Comparison of ENCODE assay signal across 17 cellular contexts in the genomic region with DNA sequence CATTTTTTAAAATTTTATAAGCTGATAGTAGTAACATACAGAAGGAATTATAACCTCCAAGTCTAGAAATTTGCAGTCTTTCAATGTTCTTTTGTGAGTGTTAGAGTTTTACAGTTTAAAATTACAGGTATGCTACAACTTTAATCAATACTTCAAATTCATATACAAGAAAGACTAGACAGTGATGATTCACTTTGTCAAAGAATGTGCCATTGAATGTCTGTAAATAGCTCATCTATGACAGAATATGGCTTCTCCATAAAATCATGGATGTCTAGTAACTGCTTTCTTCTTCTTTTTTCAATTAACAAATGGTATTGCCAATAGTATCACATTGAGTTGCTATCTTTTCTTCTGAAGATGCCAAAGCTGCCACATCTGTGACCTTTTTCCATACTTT. TPM values are rescaled to one million over a fixed set of nuclear protein-coding genes. Genes with fewer than 3 reads are reported as not detected.
DNase-seq lines count a peak whose midpoint lies in the region; ATAC-seq and TF ChIP-seq lines count a peak whose summit lies in the region.
"Had no signal": no experiment of that assay in that cellular context is flagged by ENCODE, and none has a peak within 500 bp of the region (broad histone marks: within the 10 kb centered on the region; RNA-seq: fewer than 3 reads in every experiment).

No MANE protein-coding gene starts in this region.

- H3K9me3 ChIP-seq in IMR-90 (ENCODE audit: control insufficient read depth, insufficient read depth, low read length), result no peaks in the 10 kb centered on the region
- H3K9me3 ChIP-seq in RWPE2 (ENCODE audit: severe bottlenecking), result no peaks in the 10 kb centered on the region

- CTCF ChIA-PET in IMR-90 (lab: Yijun Ruan, JAX), result no interaction called here

- H3K79me1 ChIP-seq in IMR-90 (ENCODE audit: low read depth in 1 of 2, low read length in 2 of 2), result peaks cover 6 to 7% of the 10 kb centered on the region in 2 experiments; a peak in 3 of 4 replicates

- no peak overlapping the region for H4K5ac ChIP-seq in IMR-90 (ENCODE audit: low read depth, low read length)

- in situ Hi-C loops in IMR-90 (cut with MboI; ENCODE audit: low sequenced_read_pairs), result no loop called here

- TF ChIP-seq POLR2A in IMR-90 (IDR thresholded peaks at IDR 0.05; ENCODE audit: low read depth, low read length), result no peak

- no peak overlapping the region for H4K91ac ChIP-seq in IMR-90 (ENCODE audit: insufficient read depth, low read depth, low read length)

- H2BK120ac ChIP-seq in IMR-90 (ENCODE audit: low read depth, low read length), result no peak overlapping the region

- dilution Hi-C loops in IMR-90 (cut with HindIII; ENCODE audit: low sequenced_read_pairs, unreplicated experiment), result no loop called here

- H3K4ac ChIP-seq in IMR-90 (ENCODE audit: low read depth, low read length), result no peak overlapping the region

- H3K14ac ChIP-seq in IMR-90 (replicated peaks; ENCODE audit: low read depth, low read length), result no peak overlapping the region

- H2AFZ ChIP-seq in IMR-90 (replicated peaks; ENCODE audit: low read length, poor library complexity), result no peak overlapping the region

- H4K8ac ChIP-seq in IMR-90 (ENCODE audit: low read depth in 2 of 2, low read length in 2 of 2), result no peak overlapping the region

- no peak overlapping the region for H3K4me3 ChIP-seq in IMR-90 (ENCODE audit: insufficient read depth, low read depth, low read length)
- H3K4me3 ChIP-seq in RWPE2 (ENCODE audit: severe bottlenecking), result no peak overlapping the region

- no peak overlapping the region for H3K56ac ChIP-seq in IMR-90 (ENCODE audit: extremely low read depth, insufficient read depth, low read length)

- no peak overlapping the region for H3K27ac ChIP-seq in IMR-90 (ENCODE audit: insufficient read depth, low read length)
- H3K27ac ChIP-seq in RWPE2 (ENCODE audit: poor library complexity, severe bottlenecking), result peak overlapping the region; percentile 22

- no peaks in the 10 kb centered on the region for H3K36me3 ChIP-seq in IMR-90 (ENCODE audit: control insufficient read depth, insufficient read depth, low read length)
- H3K36me3 ChIP-seq in RWPE2 (ENCODE audit: low read depth), result no peaks in the 10 kb centered on the region

- 0 out of 2 replicates have a peak overlapping the region, but pooled peaks have one; percentile 4 for H3K23ac ChIP-seq in IMR-90 (ENCODE audit: low read depth, low read length)

- no peak overlapping the region for H2AK9ac ChIP-seq in IMR-90 (replicated peaks; ENCODE audit: low read depth, low read length, poor library complexity)

- H2BK5ac ChIP-seq in IMR-90 (ENCODE audit: low read depth, low read length, poor library complexity, severe bottlenecking), result no peak overlapping the region

- DNase-seq in IMR-90, result no peak
- no peak for DNase-seq in RWPE2 (ENCODE audit: low spot score)
- DNase-seq in kidney tubule cell (ENCODE audit: low spot score), result peak; percentile 52
- no peak for DNase-seq in type B pancreatic cell (ENCODE audit: extremely low spot score, unreplicated experiment)
- DNase-seq in stimulated activated CD4-positive, alpha-beta T cell treated with anti-CD3 and anti-CD28 coated beads, Interleukin-4, amount 100 ng/mL, for 4 hours, result no peak
- no peak for DNase-seq in activated CD8-positive, alpha-beta memory T cell treated with anti-CD3 and anti-CD28 coated beads, Interleukin-2, amount 50 U/mL, for 48 hours
- no peak for DNase-seq in stimulated activated effector memory CD8-positive, alpha-beta T cell treated with anti-CD3 and anti-CD28 coated beads, Interleukin-12 subunit alpha, Interleukin-12 subunit beta, amount 100 ng/mL, for 72 hours (ENCODE audit: low spot score in 2 of 2)
- no peak for DNase-seq in HCEC 1CT
- DNase-seq: C1 segment of cervical spinal cord; Calu3; CD4-positive, alpha-beta memory T cell; COR-L47; DMS53; DMS79 treated with DMSO at 0.1 percent for 48 hours; GF-D8; H9; HFFc6 had no signal

- H3K18ac ChIP-seq in IMR-90 (ENCODE audit: low read depth, low read length), result no peak overlapping the region

- H3K4me1 ChIP-seq in IMR-90 (ENCODE audit: control insufficient read depth, insufficient read depth, low read length) (no peaks in the 10 kb centered on the region), RWPE2 (ENCODE audit: insufficient read depth, poor library complexity, severe bottlenecking) (peaks cover 25% of the 10 kb centered on the region)

- intact Hi-C loops in IMR-90 (cut with micrococcal nuclease), result no loop called here

- H3K27ac Mint-ChIP-seq in type B pancreatic cell, result peak overlapping the region; percentile 48
- no peak overlapping the region for H3K27ac Mint-ChIP-seq in stimulated activated effector memory CD8-positive, alpha-beta T cell treated with anti-CD3 and anti-CD28 coated beads, Interleukin-12 subunit alpha, Interleukin-12 subunit beta, amount 100 ng/mL, for 72 hours
- H3K27ac Mint-ChIP-seq: H9, HFFc6 had no signal

- no TSS peak for BruUV-seq in IMR-90 (replicated peaks; lab: Mats Ljungman, UMichigan)

- TF ChIP-seq RAD21 in IMR-90 (IDR thresholded peaks at IDR 0.05; ENCODE audit: low read length), result no peak

- POLR2A ChIA-PET in IMR-90 (lab: Charles Lee; ENCODE audit: unreplicated experiment), result no interaction called here

- TF ChIP-seq CTCF in IMR-90 (conservative IDR thresholded peaks at IDR 0.05; ENCODE audit: low read depth, low read length) (no peak), RWPE2 (IDR thresholded peaks at IDR 0.05; ENCODE audit: poor library complexity, severe bottlenecking) (no peak), type B pancreatic cell (conservative IDR thresholded peaks at IDR 0.05) (no peak)

- H3K9ac ChIP-seq in IMR-90 (ENCODE audit: low read depth, low read length), result no peak overlapping the region

- no peaks in the 10 kb centered on the region for H3K36me3 Mint-ChIP-seq in type B pancreatic cell
- H3K36me3 Mint-ChIP-seq in stimulated activated effector memory CD8-positive, alpha-beta T cell treated with anti-CD3 and anti-CD28 coated beads, Interleukin-12 subunit alpha, Interleukin-12 subunit beta, amount 100 ng/mL, for 72 hours, result peaks cover 5% of the 10 kb centered on the region

- no peaks in the 10 kb centered on the region for H3K27me3 Mint-ChIP-seq in type B pancreatic cell
- H3K27me3 Mint-ChIP-seq: CD4-positive, alpha-beta memory T cell had no signal

- H2BK20ac ChIP-seq in IMR-90 (ENCODE audit: low read depth, low read length), result no peak overlapping the region

- H3K4me2 ChIP-seq in IMR-90 (ENCODE audit: low read depth, low read length), result no peak overlapping the region

- H2BK15ac ChIP-seq in IMR-90 (ENCODE audit: low read depth, low read length), result no peak overlapping the region

- H3K9me1 ChIP-seq in IMR-90 (ENCODE audit: insufficient read depth, low read length), result peaks cover 3% of the 10 kb centered on the region; the same call in 1 of the 2 replicates

- peaks cover 16% of the 10 kb centered on the region for H3K4me1 Mint-ChIP-seq in type B pancreatic cell (ENCODE audit: unreplicated experiment)
- peaks cover 6% of the 10 kb centered on the region for H3K4me1 Mint-ChIP-seq in stimulated activated effector memory CD8-positive, alpha-beta T cell treated with anti-CD3 and anti-CD28 coated beads, Interleukin-12 subunit alpha, Interleukin-12 subunit beta, amount 100 ng/mL, for 72 hours

- H3K4me3 Mint-ChIP-seq in type B pancreatic cell, result no peak overlapping the region
- H3K4me3 Mint-ChIP-seq in stimulated activated effector memory CD8-positive, alpha-beta T cell treated with anti-CD3 and anti-CD28 coated beads, Interleukin-12 subunit alpha, Interleukin-12 subunit beta, amount 100 ng/mL, for 72 hours, result no peak overlapping the region
- H3K4me3 Mint-ChIP-seq: CD4-positive, alpha-beta memory T cell; H9; HFFc6 had no signal

- ATAC-seq in IMR-90 (ENCODE audit: low read depth) (no peak), RWPE2 (ENCODE audit: low read depth) (no peak)
- ATAC-seq in stimulated activated effector memory CD8-positive, alpha-beta T cell treated with anti-CD3 and anti-CD28 coated beads, Interleukin-12 subunit alpha, Interleukin-12 subunit beta, amount 100 ng/mL, for 72 hours, result no peak

- H3K9me3 Mint-ChIP-seq in type B pancreatic cell, result no peaks in the 10 kb centered on the region
- no peaks in the 10 kb centered on the region for H3K9me3 Mint-ChIP-seq in stimulated activated effector memory CD8-positive, alpha-beta T cell treated with anti-CD3 and anti-CD28 coated beads, Interleukin-12 subunit alpha, Interleukin-12 subunit beta, amount 100 ng/mL, for 72 hours
- H3K9me3 Mint-ChIP-seq: CD4-positive, alpha-beta memory T cell; H9; HFFc6 had no signal

- peaks cover 2% of the 10 kb centered on the region for H4K20me1 ChIP-seq in IMR-90 (ENCODE audit: insufficient read depth, low read length)

- H2AK5ac ChIP-seq in IMR-90 (ENCODE audit: low read depth, low read length), result no peak overlapping the region

- H3K27me3 ChIP-seq in IMR-90 (ENCODE audit: control insufficient read depth, insufficient read depth, low read length) (no peaks in the 10 kb centered on the region), RWPE2 (ENCODE audit: insufficient read depth, poor library complexity, severe bottlenecking) (no peaks in the 10 kb centered on the region)

TF ChIP-seq in IMR-90, 13 proteins besides CTCF, POLR2A, EP300 and RAD21 (continues in another document):
- TF ChIP-seq MAZ (IDR thresholded peaks at IDR 0.05; ENCODE audit: borderline replicate concordance, low read depth, low read length) (no peak), BHLHE40 (IDR thresholded peaks at IDR 0.05; ENCODE audit: low read depth, low read length) (no peak), SMC3 (IDR thresholded peaks at IDR 0.05; ENCODE audit: low read depth, low read length) (no peak), CEBPB (IDR thresholded peaks at IDR 0.05; ENCODE audit: low read depth, low read length) (no peak), MAFK (IDR thresholded peaks at IDR 0.05; ENCODE audit: low read depth, low read length) (no peak), RFX5 (IDR thresholded peaks at IDR 0.05; ENCODE audit: low read depth, low read length) (no peak), RCOR1 (IDR thresholded peaks at IDR 0.05; ENCODE audit: insufficient replicate concordance, low read length) (no peak), MXI1 (IDR thresholded peaks at IDR 0.05; ENCODE audit: borderline replicate concordance, low read depth, low read length) (no peak), CHD1 (IDR thresholded peaks at IDR 0.05; ENCODE audit: low read depth, low read length) (no peak)
- TF ChIP-seq, protein P1, sequence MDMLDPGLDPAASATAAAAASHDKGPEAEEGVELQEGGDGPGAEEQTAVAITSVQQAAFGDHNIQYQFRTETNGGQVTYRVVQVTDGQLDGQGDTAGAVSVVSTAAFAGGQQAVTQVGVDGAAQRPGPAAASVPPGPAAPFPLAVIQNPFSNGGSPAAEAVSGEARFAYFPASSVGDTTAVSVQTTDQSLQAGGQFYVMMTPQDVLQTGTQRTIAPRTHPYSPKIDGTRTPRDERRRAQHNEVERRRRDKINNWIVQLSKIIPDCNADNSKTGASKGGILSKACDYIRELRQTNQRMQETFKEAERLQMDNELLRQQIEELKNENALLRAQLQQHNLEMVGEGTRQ (IDR thresholded peaks at IDR 0.05; ENCODE audit: low read depth, low read length), result no peak

RNA-seq across cellular contexts. Expression of gene TSC22D2, which starts 4.1 kb away (rescaled TPM):
- total RNA-seq in IMR-90 (2012; rRNA removed) (12.2 and 15.8 TPM in 2 replicates), type B pancreatic cell (ENCODE audit: low replicate concordance) (64.4 and 106 TPM in 2 replicates)
- polyA plus RNA-seq in IMR-90 (2012; rRNA removed), result 16.7 and 20.5 TPM in 2 replicates
- polyA plus RNA-seq in IMR-90 (2012; cell fraction: cytosol; rRNA removed), result 6.3 and 8.5 TPM in 2 replicates
- polyA plus RNA-seq in IMR-90 (2012; cell fraction: nucleus; rRNA removed; ENCODE audit: low replicate concordance), result 8.2 and 33.9 TPM in 2 replicates
